In the genomic region with DNA sequence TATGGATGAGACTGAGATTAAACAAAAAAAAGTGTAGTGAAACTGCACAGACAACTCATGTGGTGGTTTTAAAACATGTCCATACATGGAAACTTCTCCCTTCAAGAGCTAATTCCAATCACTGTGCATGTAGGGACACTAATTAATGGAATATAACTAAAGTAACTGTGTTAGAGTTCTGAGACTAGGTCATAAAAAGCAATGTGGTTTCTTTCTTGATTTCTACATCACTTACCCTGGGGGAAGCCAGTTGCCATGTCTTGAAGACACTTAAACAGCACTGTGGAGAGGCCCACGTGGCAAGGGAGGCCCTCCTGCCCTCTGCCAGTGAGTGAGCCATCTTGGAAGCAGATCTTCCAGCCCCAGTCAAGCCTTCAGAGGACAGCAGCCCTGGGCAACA, we compare ENCODE assay signal across 2 cellular contexts.
TF ChIP-seq lines count a peak whose summit lies in the region.

No MANE protein-coding gene starts in this region.

TF ChIP-seq in HEK293, 187 proteins besides CTCF, POLR2A, EP300 and RAD21:
- TF ChIP-seq ZEB2 (tag by site-specific recombination; IDR thresholded peaks at IDR 0.05), result no peak
- TF ChIP-seq, protein P1, sequence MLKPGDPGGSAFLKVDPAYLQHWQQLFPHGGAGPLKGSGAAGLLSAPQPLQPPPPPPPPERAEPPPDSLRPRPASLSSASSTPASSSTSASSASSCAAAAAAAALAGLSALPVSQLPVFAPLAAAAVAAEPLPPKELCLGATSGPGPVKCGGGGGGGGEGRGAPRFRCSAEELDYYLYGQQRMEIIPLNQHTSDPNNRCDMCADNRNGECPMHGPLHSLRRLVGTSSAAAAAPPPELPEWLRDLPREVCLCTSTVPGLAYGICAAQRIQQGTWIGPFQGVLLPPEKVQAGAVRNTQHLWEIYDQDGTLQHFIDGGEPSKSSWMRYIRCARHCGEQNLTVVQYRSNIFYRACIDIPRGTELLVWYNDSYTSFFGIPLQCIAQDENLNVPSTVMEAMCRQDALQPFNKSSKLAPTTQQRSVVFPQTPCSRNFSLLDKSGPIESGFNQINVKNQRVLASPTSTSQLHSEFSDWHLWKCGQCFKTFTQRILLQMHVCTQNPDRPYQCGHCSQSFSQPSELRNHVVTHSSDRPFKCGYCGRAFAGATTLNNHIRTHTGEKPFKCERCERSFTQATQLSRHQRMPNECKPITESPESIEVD (tag by site-specific recombination; IDR thresholded peaks at IDR 0.05), result peak; percentile 68
TF ChIP-seq in HEK293: peak in this region for 1.

TF ChIP-seq in GM12878, 131 proteins besides CTCF, POLR2A, EP300 and RAD21:
- TF ChIP-seq, protein P2, sequence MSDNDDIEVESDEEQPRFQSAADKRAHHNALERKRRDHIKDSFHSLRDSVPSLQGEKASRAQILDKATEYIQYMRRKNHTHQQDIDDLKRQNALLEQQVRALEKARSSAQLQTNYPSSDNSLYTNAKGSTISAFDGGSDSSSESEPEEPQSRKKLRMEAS (IDR thresholded peaks at IDR 0.05; ENCODE audit: low read depth, low read length), result no peak
- TF ChIP-seq YY1 (IDR thresholded peaks at IDR 0.05; ENCODE audit: low read depth, low read length) (peak; percentile 54; the same call in 1 of the 2 replicates), RUNX3 (IDR thresholded peaks at IDR 0.05; ENCODE audit: low read length) (peak; percentile 28; the same call in 1 of the 2 replicates)
- TF ChIP-seq, protein P3, sequence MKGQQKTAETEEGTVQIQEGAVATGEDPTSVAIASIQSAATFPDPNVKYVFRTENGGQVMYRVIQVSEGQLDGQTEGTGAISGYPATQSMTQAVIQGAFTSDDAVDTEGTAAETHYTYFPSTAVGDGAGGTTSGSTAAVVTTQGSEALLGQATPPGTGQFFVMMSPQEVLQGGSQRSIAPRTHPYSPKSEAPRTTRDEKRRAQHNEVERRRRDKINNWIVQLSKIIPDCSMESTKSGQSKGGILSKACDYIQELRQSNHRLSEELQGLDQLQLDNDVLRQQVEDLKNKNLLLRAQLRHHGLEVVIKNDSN (IDR thresholded peaks at IDR 0.05; ENCODE audit: borderline replicate concordance, extremely low read length, insufficient read depth, low read depth, low read length), result peak; percentile 2
TF ChIP-seq in GM12878: peak in this region for 3.
